ENCODE assay signal across 23 cellular contexts in the genomic region with DNA sequence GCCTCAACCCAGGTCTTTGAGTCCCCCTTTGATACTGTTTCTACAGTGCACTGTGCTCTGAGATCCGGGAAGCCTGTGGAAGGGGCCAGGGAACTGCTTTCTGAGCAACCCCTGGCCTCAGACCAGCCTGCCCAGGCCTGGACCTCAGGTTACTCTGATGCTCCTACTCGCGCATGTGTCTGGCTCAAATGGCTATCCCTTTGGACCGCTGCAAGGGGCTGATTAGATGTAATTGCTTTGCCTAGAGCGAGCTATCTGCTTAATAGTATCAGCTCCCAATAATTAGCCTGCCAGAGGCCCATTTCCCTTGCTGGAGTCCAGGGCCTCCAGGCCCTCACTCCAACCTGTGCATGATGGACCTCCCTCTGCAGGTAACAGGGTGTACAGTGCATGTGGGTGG. TPM values are rescaled to one million over a fixed set of nuclear protein-coding genes. Genes with fewer than 3 reads are reported as not detected.
DNase-seq lines count a peak whose midpoint lies in the region; ATAC-seq and TF ChIP-seq lines count a peak whose summit lies in the region.
"Had no signal": no experiment of that assay in that cellular context is flagged by ENCODE, and none has a peak within 500 bp of the region (broad histone marks: within the 10 kb centered on the region; RNA-seq: fewer than 3 reads in every experiment).

No MANE protein-coding gene starts in this region.

- no peaks in the 10 kb centered on the region for H3K9me3 ChIP-seq in sigmoid colon
- H3K9me3 ChIP-seq: MG63 had no signal

- no peaks in the 10 kb centered on the region for H3K36me3 ChIP-seq in sigmoid colon
- H3K36me3 ChIP-seq: MG63 had no signal

- H3K27ac ChIP-seq in VCaP (peak overlapping the region; percentile 99), sigmoid colon (no peak overlapping the region)
- H3K27ac ChIP-seq: GM23248, SK-N-MC had no signal

- ATAC-seq in GM21576 (IDR thresholded peaks at IDR 0.05; ENCODE audit: unreplicated experiment): no peak

- peaks cover 0 to 19% (median 9%) of the 10 kb centered on the region in 4 donors for H3K4me1 ChIP-seq in sigmoid colon

- intact Hi-C loops in sigmoid colon (cut with DNase I): no loop called here

- TF ChIP-seq CTCF in VCaP (conservative IDR thresholded peaks at IDR 0.05) (no peak), sigmoid colon (IDR thresholded peaks at IDR 0.05) (no peak)

- DNase-seq in NCI-H748 (lab: John Stamatoyannopoulos, UW; ENCODE audit: unreplicated experiment) (peak; percentile 15), NCI-H748 treated with DMSO at 0.1 percent for 48 hours (lab: John Stamatoyannopoulos, UW) (no peak), NCI-H146 (lab: John Stamatoyannopoulos, UW) (peak; percentile 88), sigmoid colon (peak; percentile 41)
- DNase-seq in NK-92 treated with Interleukin-12 subunit alpha and Interleukin-12 subunit beta, amount 100 ng/mL, for 24 hours (lab: John Stamatoyannopoulos, UW): no peak
- DNase-seq: DMS79, GM23248, H9, HFFc6, MG63, NCI-H1436 treated with DMSO at 0.1 percent for 48 hours, NCI-H2029 treated with DMSO at 0.1 percent for 48 hours, NCI-H2171, NCI-H446, NCI-H526 treated with DMSO at 0.1 percent for 48 hours, OCI-M1, SHP77 had no signal

- no peak for TF ChIP-seq EP300 in sigmoid colon (IDR thresholded peaks at IDR 0.05)

- H3K4me3 ChIP-seq in sigmoid colon: no peak overlapping the region
- H3K4me3 ChIP-seq: GM23248, MG63, SK-N-MC had no signal

- TF ChIP-seq POLR2A in sigmoid colon (IDR thresholded peaks at IDR 0.05): no peak

- H3K27me3 ChIP-seq in sigmoid colon: no peaks in the 10 kb centered on the region
- H3K27me3 ChIP-seq: MG63 had no signal

- 90% methylated on average over 5 of the region's 5 CpGs for WGBS in sigmoid colon, 2 donors

RNA-seq across cellular contexts. Expression of gene KCNK3, which starts 7.2 kb away (rescaled TPM):
- 10 to 100 TPM in 1 of 4 donors, 1 to 10 TPM in 3; 2.9 to 12.2 (median 6.1) TPM for total RNA-seq in sigmoid colon
- polyA plus RNA-seq in sigmoid colon: 1 to 10 TPM in 1 of 3 donors, under 1 TPM in 2; under 0.01 to 2.3 (median 0.23) TPM
- total RNA-seq: GM23248; HFFc6; LHCN-M2; T-helper 2 cell treated with Interferon-gamma antibody and Interleukin-4, amounts not matched to agents 100 ng/mL and 5 ng/mL, for 36 hours had no signal
- polyA plus RNA-seq: CD14-positive monocyte, GM23248 had no signal

RNA-seq across cellular contexts. Expression of gene CIB4, which starts 44.1 kb away (rescaled TPM):
- not detected for total RNA-seq in sigmoid colon
- not detected for polyA plus RNA-seq in sigmoid colon
- total RNA-seq: GM23248; H9; HFFc6; LHCN-M2; T-helper 2 cell treated with Interferon-gamma antibody and Interleukin-4, amounts not matched to agents 100 ng/mL and 5 ng/mL, for 36 hours had no signal
- polyA plus RNA-seq: CD14-positive monocyte, GM23248 had no signal

Comparison
In these comparisons a context has a peak if more than half of its experiments do, and no peak if none do; other contexts are left out.
1. DNase-seq: peak in NCI-H748 (single experiment), NCI-H146 (single experiment) and sigmoid colon (single experiment); none in NCI-H748 treated with DMSO at 0.1 percent for 48 hours (single experiment) and NK-92 treated with Interleukin-12 subunit alpha and Interleukin-12 subunit beta, amount 100 ng/mL, for 24 hours (single experiment).